ENCODE assay signal across 8 cellular contexts in genomic region chrX:18674788-18675735, GRCh38. TPM values are rescaled to one million over a fixed set of nuclear protein-coding genes. Genes with fewer than 3 reads are reported as not detected.
DNase-seq lines count a peak whose midpoint lies in the region; ATAC-seq and TF ChIP-seq lines count a peak whose summit lies in the region.

No MANE protein-coding gene starts in this region.

- no peaks in the 10 kb centered on the region for H3K36me3 Mint-ChIP-seq in activated naive CD4-positive, alpha-beta T cell treated with anti-CD3 and anti-CD28 coated beads, Interleukin-2, amount 10 ng/mL, durations not matched to agents 7 days and 5 days

- H3K4me3 Mint-ChIP-seq in activated naive CD4-positive, alpha-beta T cell treated with anti-CD3 and anti-CD28 coated beads, Interleukin-2, amount 10 ng/mL, durations not matched to agents 7 days and 5 days: peak overlapping the region; percentile 70

- peak; percentile 73 for DNase-seq in SK-MEL-5 (ENCODE audit: low read depth, low spot score)
- DNase-seq in activated naive CD4-positive, alpha-beta T cell treated with anti-CD3 and anti-CD28 coated beads, Interleukin-2, amount 10 ng/mL, durations not matched to agents 7 days and 5 days: peak; percentile 77
- DNase-seq in glomerular endothelial cell (ENCODE audit: extremely low read depth, low read depth, low spot score): peak; percentile 20
- peak; percentile 26 for DNase-seq in omental fat pad (ENCODE audit: low spot score)
- DNase-seq in testis: peak; percentile 75

- ATAC-seq in GM21825 (IDR thresholded peaks at IDR 0.05; ENCODE audit: unreplicated experiment): peak; percentile 73
- ATAC-seq in omental fat pad (ENCODE audit: low FRiP score): peak; percentile 90

- TF ChIP-seq POLR2A in testis (IDR thresholded peaks at IDR 0.05): no peak

- H4K20me1 ChIP-seq in KMS-11 (ENCODE audit: insufficient read depth): no peaks in the 10 kb centered on the region

- peak overlapping the region; percentile 82 for H3K27ac Mint-ChIP-seq in activated naive CD4-positive, alpha-beta T cell treated with anti-CD3 and anti-CD28 coated beads, Interleukin-2, amount 10 ng/mL, durations not matched to agents 7 days and 5 days

- H2AFZ ChIP-seq in KMS-11 (ENCODE audit: low read depth): peak overlapping the region; percentile 86

- H3K4me3 ChIP-seq in KMS-11 (IDR thresholded peaks at IDR 0.05; ENCODE audit: insufficient read depth, low read depth, low read length): no peak overlapping the region
- H3K4me3 ChIP-seq in testis: peak overlapping the region; percentile 69 to 80

- 0 to 1% methylated on average over 17 to 60 of the region's 74 CpGs for WGBS in testis, 2 donors

- H3K27ac ChIP-seq in KMS-11: peak overlapping the region; percentile 82
- peak overlapping the region; percentile 84 to 91 for H3K27ac ChIP-seq in testis

- TF ChIP-seq CTCF in KMS-11 (conservative IDR thresholded peaks at IDR 0.05; ENCODE audit: low read depth, low read length) (no peak), omental fat pad (IDR thresholded peaks at IDR 0.05) (no peak), testis (IDR thresholded peaks at IDR 0.05) (no peak)

- H3K9me3 Mint-ChIP-seq in activated naive CD4-positive, alpha-beta T cell treated with anti-CD3 and anti-CD28 coated beads, Interleukin-2, amount 10 ng/mL, durations not matched to agents 7 days and 5 days: no peaks in the 10 kb centered on the region

- peak overlapping the region; percentile 57 for H3K4me2 ChIP-seq in KMS-11

- CTCF ChIA-PET in activated naive CD4-positive, alpha-beta T cell treated with anti-CD3 and anti-CD28 coated beads, Interleukin-2, amount 10 ng/mL, durations not matched to agents 7 days and 5 days (lab: Charles Lee): no interaction called here

- peak overlapping the region; percentile 92 for H3K9ac ChIP-seq in ES-I3 (ENCODE audit: low read depth, low read length)
- peak overlapping the region; percentile 82 for H3K9ac ChIP-seq in KMS-11

- no peaks in the 10 kb centered on the region for H3K9me3 ChIP-seq in ES-I3 (ENCODE audit: control insufficient read depth, insufficient read depth, low read length)
- H3K9me3 ChIP-seq in testis: no peaks in the 10 kb centered on the region

- in situ Hi-C loops in SK-MEL-5 (cut with HindIII; ENCODE audit: low pct_unique_long_range_greater_than_20kb, low sequenced_read_pairs): no loop called here

- intact Hi-C loops in testis (cut with DNase I; ENCODE audit: low total_unique reads): no loop called here

- H3K27me3 Mint-ChIP-seq in activated naive CD4-positive, alpha-beta T cell treated with anti-CD3 and anti-CD28 coated beads, Interleukin-2, amount 10 ng/mL, durations not matched to agents 7 days and 5 days: peaks cover 3% of the 10 kb centered on the region

- H3K79me2 ChIP-seq in KMS-11 (ENCODE audit: insufficient read depth, low read depth): no peaks in the 10 kb centered on the region

- H3K36me3 ChIP-seq in ES-I3 (ENCODE audit: insufficient read depth, low read length) (no peaks in the 10 kb centered on the region), KMS-11 (ENCODE audit: insufficient read depth) (no peaks in the 10 kb centered on the region), testis (ENCODE audit: low read depth, missing control alignments) (no peaks in the 10 kb centered on the region)

- H3K27me3 ChIP-seq in KMS-11 (ENCODE audit: insufficient read depth, low read depth) (no peaks in the 10 kb centered on the region), testis (no peaks in the 10 kb centered on the region)

- no peaks in the 10 kb centered on the region for H3K4me1 ChIP-seq in ES-I3 (ENCODE audit: insufficient read depth, low read length)
- H3K4me1 ChIP-seq in KMS-11 (ENCODE audit: low read depth, poor library complexity, severe bottlenecking): no peaks in the 10 kb centered on the region
- no peaks in the 10 kb centered on the region for H3K4me1 ChIP-seq in testis

- H3K4me1 Mint-ChIP-seq in activated naive CD4-positive, alpha-beta T cell treated with anti-CD3 and anti-CD28 coated beads, Interleukin-2, amount 10 ng/mL, durations not matched to agents 7 days and 5 days: peaks cover 15% of the 10 kb centered on the region

RNA-seq across cellular contexts. Expression of gene RS1, which starts 3.2 kb away (rescaled TPM):
- total RNA-seq in SK-MEL-5 (2014; rRNA removed; shearing (Covaris generic)): 0.08 TPM in 1 of 2 replicates, not detected in the other
- polyA plus RNA-seq in SK-MEL-5 (2015; cell fraction: cytosol; rRNA removed): not detected in 2 replicates
- not detected in 2 replicates for polyA plus RNA-seq in SK-MEL-5 (2015; cell fraction: nucleus; rRNA removed)
- total RNA-seq in glomerular endothelial cell (not detected in 2 replicates), omental fat pad (not detected), testis (not detected)
- not detected for polyA plus RNA-seq in testis (ENCODE audit: insufficient read depth, low read depth, low replicate concordance)

RNA-seq across cellular contexts. Expression of gene PPEF1, which starts 32.4 kb away (rescaled TPM):
- total RNA-seq in SK-MEL-5 (2014; rRNA removed; shearing (Covaris generic)): 3.8 and 5.0 TPM in 2 replicates
- polyA plus RNA-seq in SK-MEL-5 (2015; cell fraction: cytosol; rRNA removed): 2.0 and 3.1 TPM in 2 replicates
- polyA plus RNA-seq in SK-MEL-5 (2015; cell fraction: nucleus; rRNA removed): 0.39 and 6.7 TPM in 2 replicates
- total RNA-seq in glomerular endothelial cell (0.19 TPM in 1 of 2 replicates, not detected in the other), omental fat pad (not detected), testis (10 to 100 TPM; 11.6 to 24.6 TPM)
- 29.3 TPM for polyA plus RNA-seq in testis (ENCODE audit: insufficient read depth, low read depth, low replicate concordance)

Comparison
In these comparisons a context has a peak if more than half of its experiments do, and no peak if none do; other contexts are left out.
1. DNase-seq: peak in every context shown above with its lines; median percentile 77 in activated naive CD4-positive, alpha-beta T cell treated with anti-CD3 and anti-CD28 coated beads, Interleukin-2, amount 10 ng/mL, durations not matched to agents 7 days and 5 days; 75 in testis; 73 in SK-MEL-5; 26 in omental fat pad; 20 in glomerular endothelial cell.